Comparison of ENCODE assay signal across 12 cellular contexts in the genomic region with DNA sequence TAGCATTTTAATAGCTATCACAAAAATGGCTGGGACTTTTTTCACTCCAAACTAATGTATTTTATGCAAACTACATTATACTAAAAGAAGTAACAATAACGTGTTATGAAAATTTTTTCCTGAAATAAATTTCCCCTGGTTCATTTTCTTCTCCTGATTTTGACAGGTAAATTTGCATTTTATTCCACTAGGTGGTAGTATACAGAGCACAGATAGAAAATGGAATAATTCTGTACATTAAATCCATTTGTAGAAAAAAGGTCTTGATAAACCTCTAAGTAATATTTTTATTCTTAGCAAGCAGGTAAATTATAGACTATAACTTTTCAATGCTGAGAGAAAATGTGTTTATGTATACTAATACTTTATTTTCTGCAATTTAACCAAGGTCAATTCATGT.
DNase-seq lines count a peak whose midpoint lies in the region; ATAC-seq, FAIRE-seq and TF ChIP-seq lines count a peak whose summit lies in the region.
"Had no signal": no experiment of that assay in that cellular context is flagged by ENCODE, and none has a peak within 500 bp of the region (broad histone marks: within the 10 kb centered on the region; RNA-seq: fewer than 3 reads in every experiment).

No MANE protein-coding gene starts in this region.

- peak; percentile 54 for FAIRE-seq in RCC 7860 (lab: Jason Lieb, UNC)
- no peak for FAIRE-seq in keratinocyte (lab: Jason Lieb, UNC)

- H4K20me1 ChIP-seq in keratinocyte (ENCODE audit: control insufficient read depth, extremely low read depth, insufficient read depth, low read length): no peaks in the 10 kb centered on the region

- peaks cover 14% of the 10 kb centered on the region for H3K27me3 Mint-ChIP-seq in activated CD4-positive, alpha-beta memory T cell treated with anti-CD3 and anti-CD28 coated beads for 36 hours

- H3K27me3 ChIP-seq in AG04450 (ENCODE audit: control insufficient read depth, insufficient read depth, low read length) (no peaks in the 10 kb centered on the region), keratinocyte (ENCODE audit: control insufficient read depth, extremely low read depth, insufficient read depth, low read length) (no peaks in the 10 kb centered on the region)
- H3K27me3 ChIP-seq: gastrocnemius medialis had no signal

- H2AFZ ChIP-seq in keratinocyte (ENCODE audit: control insufficient read depth, low read length): no peak overlapping the region

- H3K27ac Mint-ChIP-seq in activated CD4-positive, alpha-beta memory T cell treated with anti-CD3 and anti-CD28 coated beads for 36 hours: no peak overlapping the region

- CTCF ChIA-PET in AG04450 (lab: Charles Lee): interaction anchor here (0.6 to 1.7 kb wide), 5 partner anchors 19 to 1902 kb away, joined by 3 to 4 read pairs (median 4); no protein-coding TSS in a partner anchor
- CTCF ChIA-PET in activated CD4-positive, alpha-beta memory T cell treated with anti-CD3 and anti-CD28 coated beads for 36 hours (lab: Charles Lee): interaction anchor here (0.6 to 2.2 kb wide), 10 partner anchors 11 to 303 kb away, joined by 3 to 19 read pairs (median 3); no protein-coding TSS in a partner anchor

- peaks cover 16% of the 10 kb centered on the region for H3K4me1 Mint-ChIP-seq in activated CD4-positive, alpha-beta memory T cell treated with anti-CD3 and anti-CD28 coated beads for 36 hours (ENCODE audit: low read depth)

- POLR2A ChIA-PET in AG04450 (lab: Yijun Ruan, JAX): no interaction called here
- POLR2A ChIA-PET in activated CD4-positive, alpha-beta memory T cell treated with anti-CD3 and anti-CD28 coated beads for 36 hours (lab: Charles Lee): no interaction called here

- TF ChIP-seq CTCF in AG04450 (IDR thresholded peaks at IDR 0.05; ENCODE audit: low read depth, low read length) (peak; percentile 42), GM10266 (IDR thresholded peaks at IDR 0.05; ENCODE audit: control insufficient read depth, insufficient read depth, low read depth, missing control alignments) (peak; percentile 24), keratinocyte (optimal IDR thresholded peaks at IDR 0.05 in 1 of 3, IDR thresholded peaks at IDR 0.05 in 1 of 3, conservative IDR thresholded peaks at IDR 0.05 in 1 of 3; ENCODE audit: extremely low read depth in 1 of 3, insufficient read depth in 2 of 3, low read length in 3 of 3) (peak in 2 of 3 experiments; percentile 17 to 26)

- no peaks in the 10 kb centered on the region for H3K36me3 Mint-ChIP-seq in activated CD4-positive, alpha-beta memory T cell treated with anti-CD3 and anti-CD28 coated beads for 36 hours

- H3K4me1 ChIP-seq in keratinocyte (ENCODE audit: control insufficient read depth, extremely low read depth, insufficient read depth, low read length): peaks cover 28% of the 10 kb centered on the region
- H3K4me1 ChIP-seq: gastrocnemius medialis had no signal

- H3K9ac ChIP-seq in keratinocyte (ENCODE audit: control insufficient read depth, extremely low read depth, insufficient read depth, low read length): no peak overlapping the region

- dilution Hi-C loops in keratinocyte (cut with MboI; ENCODE audit: extremely low pct_ligation_motif_present, low sequenced_read_pairs): no loop called here

- ATAC-seq in HG03521 (IDR thresholded peaks at IDR 0.05; ENCODE audit: unreplicated experiment): no peak
- ATAC-seq: gastrocnemius medialis; naive thymus-derived CD4-positive, alpha-beta T cell had no signal

- H3K9me3 Mint-ChIP-seq in activated CD4-positive, alpha-beta memory T cell treated with anti-CD3 and anti-CD28 coated beads for 36 hours: no peaks in the 10 kb centered on the region

- intact Hi-C loops in activated CD4-positive, alpha-beta memory T cell treated with anti-CD3 and anti-CD28 coated beads for 36 hours (cut with micrococcal nuclease): loop anchor here (1.0 to 10.0 kb wide), 2 partner anchors 49 to 282 kb away; no protein-coding TSS in a partner anchor

- no peak overlapping the region for H3K4me3 ChIP-seq in AG04450 (ENCODE audit: low read depth, low read length)
- H3K4me3 ChIP-seq in keratinocyte (ENCODE audit: control insufficient read depth in 2 of 3, extremely low read depth in 1 of 3, insufficient read depth in 2 of 3, low read depth in 1 of 3, low read length in 3 of 3): no peak overlapping the region
- H3K4me3 ChIP-seq: gastrocnemius medialis had no signal

- no peaks in the 10 kb centered on the region for H3K79me2 ChIP-seq in keratinocyte (ENCODE audit: control insufficient read depth, insufficient read depth, low read length)

- H3K27ac ChIP-seq in AG04450 (ENCODE audit: low read depth, low read length) (no peak overlapping the region), keratinocyte (ENCODE audit: control insufficient read depth, insufficient read depth, low read length) (peak overlapping the region; percentile 47)
- H3K27ac ChIP-seq: gastrocnemius medialis had no signal

- DNase-seq in AG04450 (ENCODE audit: low read depth, low spot score) (no peak), GM10266 (ENCODE audit: extremely low spot score) (no peak), RCC 7860 (ENCODE audit: low spot score) (no peak), keratinocyte (ENCODE audit: low read depth, low spot score) (no peak), NCI-H1436 (lab: John Stamatoyannopoulos, UW) (no peak), kidney tubule cell (ENCODE audit: low spot score) (no peak)
- DNase-seq in activated CD4-positive, alpha-beta memory T cell treated with anti-CD3 and anti-CD28 coated beads for 36 hours: no peak
- DNase-seq: activated CD4-positive, alpha-beta T cell treated with anti-CD3 and anti-CD28 coated beads, Interleukin-2, amount 50 U/mL, for 4 hours; anterior cingulate cortex; gastrocnemius medialis; naive thymus-derived CD4-positive, alpha-beta T cell had no signal

- H3K9me1 ChIP-seq in keratinocyte (ENCODE audit: control insufficient read depth, extremely low read depth, insufficient read depth, low read length): no peaks in the 10 kb centered on the region

- no peaks in the 10 kb centered on the region for H3K9me3 ChIP-seq in AG04450 (ENCODE audit: control insufficient read depth, insufficient read depth, low read length)
- H3K9me3 ChIP-seq in keratinocyte (ENCODE audit: control insufficient read depth, low read depth, low read length): no peaks in the 10 kb centered on the region
- H3K9me3 ChIP-seq: gastrocnemius medialis had no signal

- no peak overlapping the region for H3K4me3 Mint-ChIP-seq in activated CD4-positive, alpha-beta memory T cell treated with anti-CD3 and anti-CD28 coated beads for 36 hours
- H3K4me3 Mint-ChIP-seq: naive thymus-derived CD4-positive, alpha-beta T cell had no signal

- H3K36me3 ChIP-seq in keratinocyte (ENCODE audit: control insufficient read depth in 2 of 2, extremely low read depth in 1 of 2, insufficient read depth in 2 of 2, low read length in 2 of 2): no peaks in the 10 kb centered on the region
- H3K36me3 ChIP-seq: gastrocnemius medialis had no signal

- H3K4me2 ChIP-seq in keratinocyte (ENCODE audit: control insufficient read depth, extremely low read depth, insufficient read depth, low read depth, low read length): no peak overlapping the region
